In genomic region chr4:184775854-184776555, GRCh38 we compare ENCODE assay signal across 20 cellular contexts. TPM values are rescaled to one million over a fixed set of nuclear protein-coding genes. Genes with fewer than 3 reads are reported as not detected.
A peak's percentile ranks its signal among the peaks of the same experiment; 100 is the strongest.
DNase-seq lines count a peak whose midpoint lies in the region; ATAC-seq and TF ChIP-seq lines count a peak whose summit lies in the region.
"Had no signal": no experiment of that assay in that cellular context is flagged by ENCODE, and none has a peak within 500 bp of the region (broad histone marks: within the 10 kb centered on the region; RNA-seq: fewer than 3 reads in every experiment).

No MANE protein-coding gene starts in this region.

- peak overlapping the region; percentile 44 for H3K27ac Mint-ChIP-seq in glutamatergic neuron (ENCODE audit: unreplicated experiment)
- H3K27ac Mint-ChIP-seq: CD8-positive, alpha-beta T cell; GM23338 had no signal

- peaks cover 6% of the 10 kb centered on the region for H3K9me3 Mint-ChIP-seq in glutamatergic neuron (ENCODE audit: unreplicated experiment)
- H3K9me3 Mint-ChIP-seq: CD8-positive, alpha-beta T cell had no signal

- no peak for TF ChIP-seq CTCF in glutamatergic neuron (IDR thresholded peaks at IDR 0.05; ENCODE audit: partially characterized antibody, unreplicated experiment)

- H3K36me3 Mint-ChIP-seq in glutamatergic neuron (ENCODE audit: unreplicated experiment), result peaks cover 10% of the 10 kb centered on the region

- intact Hi-C loops in Right ventricle myocardium inferior (cut with DNase I), result no loop called here
- intact Hi-C loops in cardiac septum (cut with DNase I), result no loop called here

- no peak for DNase-seq in Right ventricle myocardium inferior (ENCODE audit: missing footprints)
- no peak for DNase-seq in cardiac septum (ENCODE audit: low spot score)
- no peak for DNase-seq in glutamatergic neuron
- DNase-seq in left lobe of liver (ENCODE audit: low spot score), result no peak
- DNase-seq in stromal cell of bone marrow (ENCODE audit: low read depth), result peak; percentile 12
- no peak for DNase-seq in foreskin melanocyte
- DNase-seq: 8988T; CD8-positive, alpha-beta T cell; DMS153; NCI-H1092 treated with DMSO at 0.1 percent for 48 hours; NCI-H146; NCI-H2029 treated with DMSO at 0.1 percent for 48 hours; NCI-H226; NCI-H510A treated with DMSO at 0.1 percent for 48 hours; NCI-H774; Peyer's patch had no signal

- ATAC-seq in Right ventricle myocardium inferior (peak; percentile 67), left lobe of liver (peak; percentile 51), HG02571 (IDR thresholded peaks at IDR 0.05; ENCODE audit: unreplicated experiment) (no peak), HG03520 (IDR thresholded peaks at IDR 0.05; ENCODE audit: unreplicated experiment) (no peak)
- ATAC-seq: CD8-positive, alpha-beta T cell; GM23338; K562 had no signal

- H3K27me3 Mint-ChIP-seq in glutamatergic neuron (ENCODE audit: unreplicated experiment), result no peaks in the 10 kb centered on the region

- no peak overlapping the region for H3K4me3 Mint-ChIP-seq in glutamatergic neuron (ENCODE audit: unreplicated experiment)
- H3K4me3 Mint-ChIP-seq: CD8-positive, alpha-beta T cell; GM23338 had no signal

- peaks cover 16% of the 10 kb centered on the region for H3K4me1 Mint-ChIP-seq in glutamatergic neuron (ENCODE audit: low read depth, unreplicated experiment)
- H3K4me1 Mint-ChIP-seq: GM23338 had no signal

RNA-seq across cellular contexts. Expression of gene CENPU, which starts 42.1 kb away (rescaled TPM):
- 1.8 TPM for total RNA-seq in Right ventricle myocardium inferior
- total RNA-seq in cardiac septum, result 1.5 TPM
- total RNA-seq in glutamatergic neuron (ENCODE audit: unreplicated experiment), result 18.0 TPM
- total RNA-seq in left lobe of liver, result 1.6 TPM

RNA-seq across cellular contexts. Expression of gene ACSL1, which starts 49.8 kb away (rescaled TPM):
- total RNA-seq in Right ventricle myocardium inferior (445 TPM), cardiac septum (98.6 TPM), glutamatergic neuron (ENCODE audit: unreplicated experiment) (31.7 TPM), left lobe of liver (818 TPM)

Comparison
In these comparisons a context has a peak if more than half of its experiments do, and no peak if none do; other contexts are left out.
1. ATAC-seq: peak in Right ventricle myocardium inferior (single experiment) and left lobe of liver (single experiment); none in HG02571 (single experiment) and HG03520 (single experiment).